In the genomic region with DNA sequence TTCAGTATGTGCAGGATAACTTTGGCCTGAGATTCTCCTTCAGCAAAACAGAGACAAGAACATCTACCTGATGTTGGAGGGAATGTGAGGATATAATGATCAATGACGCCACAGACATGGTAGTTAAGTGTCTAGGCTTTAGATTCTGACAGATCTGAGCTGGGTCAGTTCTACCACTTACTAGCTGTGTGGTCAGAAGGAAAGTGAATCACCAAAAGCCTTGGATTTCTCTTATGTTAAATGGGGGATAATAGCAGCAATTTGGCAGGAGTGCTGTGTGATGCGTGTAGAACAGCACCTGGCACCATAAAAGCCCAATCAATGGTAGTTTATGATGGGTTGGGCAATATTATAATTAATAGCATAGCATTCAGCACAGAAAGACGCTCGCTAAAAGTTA, we compare ENCODE assay signal across 29 cellular contexts. TPM values are rescaled to one million over a fixed set of nuclear protein-coding genes. Genes with fewer than 3 reads are reported as not detected.
"Had no signal": no experiment of that assay in that cellular context is flagged by ENCODE, and none has a peak within 500 bp of the region (broad histone marks: within the 10 kb centered on the region; RNA-seq: fewer than 3 reads in every experiment).

No MANE protein-coding gene starts in this region.

- H3K27me3 ChIP-seq: ascending aorta, brain microvascular endothelial cell, stomach, suprapubic skin, tibial nerve had no signal

- H3K36me3 ChIP-seq: ascending aorta, brain microvascular endothelial cell, stomach, suprapubic skin, tibial nerve, WERI-Rb-1 had no signal

- ATAC-seq: activated naive CD4-positive, alpha-beta T cell treated with anti-CD3 and anti-CD28 coated beads, Interleukin-2, amount 50 U/mL, for 72 hours; left lobe of liver; sciatic nerve; stimulated activated memory B cell treated with anti-CD40 and anti-IgM and Interleukin-4, amounts not matched to agents 10 μg/mL and 1 μg/mL and 100 μg/mL, for 72 hours had no signal

- H3K4me3 ChIP-seq: ascending aorta, lung, smooth muscle cell, stomach, suprapubic skin, tibial nerve had no signal

- H3K9me3 ChIP-seq: ascending aorta, stomach, suprapubic skin, tibial nerve had no signal

- H3K4me2 ChIP-seq: smooth muscle cell had no signal

- H3K27ac ChIP-seq: ascending aorta, brain microvascular endothelial cell, stomach, suprapubic skin, tibial nerve, WERI-Rb-1 had no signal

- DNase-seq: activated CD4-positive, alpha-beta T cell treated with anti-CD3 and anti-CD28 coated beads for 1 hour; activated T-cell treated with anti-CD3 and anti-CD28 coated beads, Interleukin-2, amount 50 U/mL, for 1 hour; brain microvascular endothelial cell; caudate nucleus; dermis blood vessel endothelial cell; effector CD8-positive, alpha-beta T cell; erythroblast; foreskin melanocyte; kidney; naive B cell; occipital lobe; stimulated activated CD4-positive, alpha-beta T cell treated with anti-CD3 and anti-CD28 coated beads, Interleukin-15, amount 100 ng/mL, for 24 hours; stomach; WERI-Rb-1 had no signal

- H3K4me1 ChIP-seq: stomach, suprapubic skin, tibial nerve had no signal

RNA-seq across cellular contexts. Expression of gene RXFP2, which starts 41.7 kb away (rescaled TPM):
- total RNA-seq: activated naive CD4-positive, alpha-beta T cell treated with anti-CD3 and anti-CD28 coated beads, Interleukin-2, amount 50 U/mL, for 72 hours; ascending aorta; dermis blood vessel endothelial cell; fibroblast of lung; left lobe of liver; lung; mesenteric fat pad; mucosa of gallbladder; neural crest cell; occipital lobe; sciatic nerve; smooth muscle cell; stomach; urinary bladder had no signal
- polyA plus RNA-seq: adipose tissue, fibroblast of lung, lung, smooth muscle cell, stomach, urinary bladder had no signal
